8 cellular contexts compared by ENCODE assay signal in the genomic region with DNA sequence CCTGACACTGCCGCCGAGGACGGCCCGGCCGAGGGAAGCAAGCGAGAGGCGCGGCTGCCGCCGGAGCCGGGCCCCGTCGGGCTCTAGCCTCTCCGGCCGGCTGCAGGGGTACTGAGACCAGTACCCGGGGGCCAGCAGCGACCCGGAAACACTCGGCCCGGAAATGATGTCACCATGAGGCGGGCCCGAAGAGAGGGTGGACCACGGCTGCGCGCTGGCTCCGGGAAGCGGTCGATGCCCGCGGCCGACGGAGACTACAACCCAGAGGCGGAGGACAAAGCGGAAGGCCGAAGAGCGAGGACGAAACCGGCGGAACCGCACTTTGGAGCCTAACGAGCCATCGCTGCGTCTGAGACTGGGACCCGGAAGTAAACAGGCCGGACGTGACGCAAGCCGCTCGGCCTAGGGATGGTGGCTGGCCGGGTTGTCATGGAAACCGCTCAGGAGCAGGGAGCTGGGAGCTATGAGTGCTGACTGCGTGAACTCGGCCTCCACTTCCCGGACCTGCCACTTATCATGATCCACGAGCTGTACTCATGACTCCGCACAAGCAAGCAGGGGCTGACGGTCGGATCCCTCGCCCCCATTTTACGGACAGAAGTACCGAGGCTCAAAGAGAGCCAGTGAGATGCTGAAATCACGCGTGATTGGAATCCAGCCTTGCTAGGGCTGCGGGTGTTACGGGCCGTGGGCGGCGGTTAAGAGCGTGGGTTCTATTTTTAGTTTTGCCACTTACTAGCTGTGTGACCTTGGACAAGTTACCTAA. TPM values are rescaled to one million over a fixed set of nuclear protein-coding genes. Genes with fewer than 3 reads are reported as not detected.
DNase-seq lines count a peak whose midpoint lies in the region; ATAC-seq, FAIRE-seq and TF ChIP-seq lines count a peak whose summit lies in the region.

SPATA2 (minus strand) TSS at position 150 of the 766 bp plus-strand sequence. CDS start 7,039 bp downstream, outside the sequence.

- H3K27me3 ChIP-seq in adrenal gland: no peaks in the 10 kb centered on the region
- no peaks in the 10 kb centered on the region for H3K27me3 ChIP-seq in left ventricle myocardium inferior (ENCODE audit: low read depth)

- H3K27ac Mint-ChIP-seq in T-cell (peak within 1 kb of the TSS; percentile 99 to 100), progenitor cell of endocrine pancreas (peak within 1 kb of the TSS; percentile 100)

- H3K9me3 Mint-ChIP-seq in T-cell (no peaks in the 10 kb centered on the region), progenitor cell of endocrine pancreas (ENCODE audit: low read depth) (no peaks in the 10 kb centered on the region)

- H3K9me3 ChIP-seq in adrenal gland (replicated peaks in 1 of 3) (no peaks in the 10 kb centered on the region), left ventricle myocardium inferior (replicated peaks) (no peaks in the 10 kb centered on the region)

- FAIRE-seq in GM12892 (lab: Jason Lieb, UNC): peak; percentile 84

- DNase-seq in GM12892 (ENCODE audit: insufficient read length) (peak; percentile 93), NCI-H146 (lab: John Stamatoyannopoulos, UW) (peak; percentile 98), T-cell (peak; percentile 79 to 95 (median 91)), adrenal gland (peak; percentile 95 to 99 (median 99)), left ventricle myocardium inferior (peak; percentile 96), progenitor cell of endocrine pancreas (ENCODE audit: low spot score, unreplicated experiment) (peak; percentile 85), ureter (ENCODE audit: low spot score) (peak; percentile 95)

- peak; percentile 85; the same call in 1 of the 2 replicates for TF ChIP-seq POLR2A in GM12892 (IDR thresholded peaks at IDR 0.05; ENCODE audit: low read depth, low read length)
- peak; percentile 70 to 79 for TF ChIP-seq POLR2A in adrenal gland (IDR thresholded peaks at IDR 0.05)

- H3K4me1 Mint-ChIP-seq in T-cell (peaks cover 40 to 43% (median 41%) of the 10 kb centered on the region in 3 donors), progenitor cell of endocrine pancreas (ENCODE audit: low read depth) (peaks cover 23% of the 10 kb centered on the region)

- 0% methylated on average over 8 to 69 of the region's 69 CpGs for WGBS in adrenal gland, 4 donors

- no peaks in the 10 kb centered on the region for H3K27me3 Mint-ChIP-seq in T-cell
- no peaks in the 10 kb centered on the region for H3K27me3 Mint-ChIP-seq in progenitor cell of endocrine pancreas

- H3K4me3 ChIP-seq in adrenal gland (peak within 1 kb of the TSS; percentile 68 to 100 (median 74)), left ventricle myocardium inferior (peak within 1 kb of the TSS; percentile 96)

- H3K36me3 Mint-ChIP-seq in T-cell (no peaks in the 10 kb centered on the region), progenitor cell of endocrine pancreas (ENCODE audit: insufficient read depth) (no peaks in the 10 kb centered on the region)

- intact Hi-C loops in adrenal gland (cut with DNase I): no loop called here
- intact Hi-C loops in left ventricle myocardium inferior (cut with micrococcal nuclease): no loop called here

- H3K27ac ChIP-seq in adrenal gland (peak within 1 kb of the TSS; percentile 97 to 100 (median 99)), left ventricle myocardium inferior (replicated peaks) (peak within 1 kb of the TSS; percentile 99)

- peak; percentile 89 for ATAC-seq in HG02798 (IDR thresholded peaks at IDR 0.05; ENCODE audit: poor library complexity, unreplicated experiment)
- ATAC-seq in T-cell (replicated peaks in 1 of 4): peak; percentile 85 to 87 (median 86)

- peak within 1 kb of the TSS; percentile 94 to 99 (median 98) for H3K4me3 Mint-ChIP-seq in T-cell
- H3K4me3 Mint-ChIP-seq in progenitor cell of endocrine pancreas (ENCODE audit: low read depth): peak within 1 kb of the TSS; percentile 99

- POLR2A ChIA-PET in T-cell (lab: Charles Lee): interaction anchor here (1.0 to 1.6 kb wide), 3 partner anchors 9 to 21 kb away, joined by 3 to 7 read pairs (median 3); partner anchors contain the start of gene RNF114 (in 2 of the 2)

- peaks cover 20 to 42% of the 10 kb centered on the region in 2 donors for H3K4me1 ChIP-seq in adrenal gland (replicated peaks in 1 of 2)
- peaks cover 67% of the 10 kb centered on the region for H3K4me1 ChIP-seq in left ventricle myocardium inferior

- CTCF ChIA-PET in T-cell (lab: Charles Lee): interaction anchor here in 1 of 2 donors (0.6 to 1.9 kb wide), 6 partner anchors 9 to 201 kb away, joined by 3 to 10 read pairs (median 4); partner anchors contain the start of gene RNF114

- H3K36me3 ChIP-seq in adrenal gland (replicated peaks in 1 of 2) (no peaks in the 10 kb centered on the region), left ventricle myocardium inferior (no peaks in the 10 kb centered on the region)

- TF ChIP-seq CTCF in adrenal gland (IDR thresholded peaks at IDR 0.05): no peak
- no peak for TF ChIP-seq CTCF in left ventricle myocardium inferior (IDR thresholded peaks at IDR 0.05; ENCODE audit: borderline replicate concordance)
- no peak for TF ChIP-seq CTCF in progenitor cell of endocrine pancreas (IDR thresholded peaks at IDR 0.05; ENCODE audit: unreplicated experiment)

RNA-seq across cellular contexts. Expression of gene SPATA2, which starts in this region (rescaled TPM):
- polyA plus RNA-seq in GM12892 (2012; ENCODE audit: missing spikeins): 3.6 TPM
- total RNA-seq in T-cell: 10 to 100 TPM in 3 of 5 donors, 1 to 10 TPM in 2; 9.6 to 19.4 (median 10.4) TPM
- 1 to 10 TPM; 2.8 to 9.3 (median 7.1) TPM for total RNA-seq in adrenal gland
- 1 to 10 TPM; 4.7 to 5.9 (median 4.7) TPM for polyA plus RNA-seq in adrenal gland
- total RNA-seq in left ventricle myocardium inferior: 7.6 TPM
- total RNA-seq in progenitor cell of endocrine pancreas: 9.5 and 10.2 TPM in 2 replicates
- total RNA-seq in ureter: 8.0 TPM

Comparison
In these comparisons a context has a peak if more than half of its experiments do, and no peak if none do; other contexts are left out.
1. Peak in every context shown above with its lines: DNase-seq, ATAC-seq, H3K4me3 ChIP-seq and H3K27ac ChIP-seq.